Comparison of ENCODE assay signal across 8 cellular contexts in genomic region chr22:40345801-40346177, GRCh38.
DNase-seq lines count a peak whose midpoint lies in the region; FAIRE-seq and TF ChIP-seq lines count a peak whose summit lies in the region.

No MANE protein-coding gene starts in this region.

- peaks cover 8% of the 10 kb centered on the region for H3K27me3 Mint-ChIP-seq in nephron progenitor cell (ENCODE audit: low read depth, poor library complexity)

- no peak for FAIRE-seq in urothelium cell line (lab: Jason Lieb, UNC)

- TF ChIP-seq POLR2A in erythroblast (IDR thresholded peaks at IDR 0.05; ENCODE audit: low read length) = no peak

- H3K36me3 Mint-ChIP-seq in nephron progenitor cell (ENCODE audit: low read depth) = peaks cover 17% of the 10 kb centered on the region

- DNase-seq in ELR (ENCODE audit: low read depth) (peak; percentile 63), HEK293T (ENCODE audit: extremely low spot score) (peak; percentile 63), NCI-H2171 treated with DMSO at 0.1 percent for 48 hours (lab: John Stamatoyannopoulos, UW) (peak; percentile 85), erythroblast (lab: John Stamatoyannopoulos, UW) (peak; percentile 67 to 71), nephron progenitor cell (peak; percentile 46), urothelium cell line (ENCODE audit: low spot score) (peak; percentile 42), epidermal melanocyte (ENCODE audit: insufficient read length, low spot score) (no peak)
- peak; percentile 57 for DNase-seq in activated CD8-positive, alpha-beta memory T cell treated with anti-CD3 and anti-CD28 coated beads, Interleukin-2, amount 50 U/mL, for 4 hours

- peak overlapping the region; percentile 99 for H3K27ac Mint-ChIP-seq in nephron progenitor cell

- no peaks in the 10 kb centered on the region for H3K9me3 Mint-ChIP-seq in nephron progenitor cell

- POLR2A ChIA-PET in HEK293T (lab: Yijun Ruan, JAX) = interaction anchor here (0.6 to 5.1 kb wide), 15 partner anchors 9 to 606 kb away, joined by 3 to 47 read pairs (median 4); partner anchors contain the start of gene TNRC6B

- peaks cover 27% of the 10 kb centered on the region for H3K4me1 Mint-ChIP-seq in nephron progenitor cell

- no peak for TF ChIP-seq CTCF in nephron progenitor cell (IDR thresholded peaks at IDR 0.05)

- H3K4me3 Mint-ChIP-seq in nephron progenitor cell = peak overlapping the region; percentile 98

- CTCF ChIA-PET in HEK293T (lab: Yijun Ruan, JAX) = interaction anchor here (0.6 kb wide), 1 partner anchor 615 kb away, joined by 4 read pairs; no protein-coding TSS in a partner anchor

TF ChIP-seq in HEK293T, 16 proteins besides CTCF, POLR2A, EP300 and RAD21:
- TF ChIP-seq NFRKB (IDR thresholded peaks at IDR 0.05) (no peak), SP1 (IDR thresholded peaks at IDR 0.05) (no peak), FOXK2 (IDR thresholded peaks at IDR 0.05) (no peak), SUZ12 (IDR thresholded peaks at IDR 0.05) (no peak), L3MBTL2 (conservative IDR thresholded peaks at IDR 0.05) (peak; percentile 14), HDGF (IDR thresholded peaks at IDR 0.05; ENCODE audit: borderline replicate concordance) (no peak), ELF4 (IDR thresholded peaks at IDR 0.05) (no peak)
